1 cellular context compared by ENCODE assay signal in the genomic region with DNA sequence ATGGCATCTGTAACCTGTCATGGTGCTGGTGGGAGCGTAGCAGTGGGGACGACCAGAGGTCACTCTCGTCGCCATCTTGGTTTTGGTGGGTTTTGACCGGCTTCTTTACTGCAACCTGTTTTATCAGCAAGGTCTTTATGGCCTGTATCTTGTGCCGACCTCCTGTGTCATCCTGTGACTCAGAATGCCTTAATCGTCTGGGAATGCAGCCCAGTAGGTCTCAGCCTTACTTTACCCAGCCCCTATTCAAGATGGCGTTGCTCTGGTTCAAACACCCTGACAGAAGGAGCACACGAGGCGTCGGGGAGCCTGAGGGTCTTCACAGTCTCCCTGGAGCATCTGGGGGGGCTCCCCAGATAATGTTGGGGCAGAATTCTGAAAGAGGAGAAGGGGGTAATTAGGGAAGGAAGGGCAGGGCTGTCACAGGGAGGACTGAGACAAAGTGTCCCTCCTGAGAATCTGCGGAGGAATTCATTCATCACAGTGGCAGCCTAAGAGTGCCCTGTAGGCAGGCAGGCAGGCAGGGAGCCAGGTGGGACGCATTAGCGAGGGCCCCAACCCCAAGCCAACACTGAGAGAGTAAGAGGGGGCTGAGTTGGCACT.
TF ChIP-seq lines count a peak whose summit lies in the region.

No MANE protein-coding gene starts in this region.

TF ChIP-seq in HCT116, 20 proteins besides CTCF, POLR2A, EP300 and RAD21 (continued from another document):
- TF ChIP-seq, protein P1, sequence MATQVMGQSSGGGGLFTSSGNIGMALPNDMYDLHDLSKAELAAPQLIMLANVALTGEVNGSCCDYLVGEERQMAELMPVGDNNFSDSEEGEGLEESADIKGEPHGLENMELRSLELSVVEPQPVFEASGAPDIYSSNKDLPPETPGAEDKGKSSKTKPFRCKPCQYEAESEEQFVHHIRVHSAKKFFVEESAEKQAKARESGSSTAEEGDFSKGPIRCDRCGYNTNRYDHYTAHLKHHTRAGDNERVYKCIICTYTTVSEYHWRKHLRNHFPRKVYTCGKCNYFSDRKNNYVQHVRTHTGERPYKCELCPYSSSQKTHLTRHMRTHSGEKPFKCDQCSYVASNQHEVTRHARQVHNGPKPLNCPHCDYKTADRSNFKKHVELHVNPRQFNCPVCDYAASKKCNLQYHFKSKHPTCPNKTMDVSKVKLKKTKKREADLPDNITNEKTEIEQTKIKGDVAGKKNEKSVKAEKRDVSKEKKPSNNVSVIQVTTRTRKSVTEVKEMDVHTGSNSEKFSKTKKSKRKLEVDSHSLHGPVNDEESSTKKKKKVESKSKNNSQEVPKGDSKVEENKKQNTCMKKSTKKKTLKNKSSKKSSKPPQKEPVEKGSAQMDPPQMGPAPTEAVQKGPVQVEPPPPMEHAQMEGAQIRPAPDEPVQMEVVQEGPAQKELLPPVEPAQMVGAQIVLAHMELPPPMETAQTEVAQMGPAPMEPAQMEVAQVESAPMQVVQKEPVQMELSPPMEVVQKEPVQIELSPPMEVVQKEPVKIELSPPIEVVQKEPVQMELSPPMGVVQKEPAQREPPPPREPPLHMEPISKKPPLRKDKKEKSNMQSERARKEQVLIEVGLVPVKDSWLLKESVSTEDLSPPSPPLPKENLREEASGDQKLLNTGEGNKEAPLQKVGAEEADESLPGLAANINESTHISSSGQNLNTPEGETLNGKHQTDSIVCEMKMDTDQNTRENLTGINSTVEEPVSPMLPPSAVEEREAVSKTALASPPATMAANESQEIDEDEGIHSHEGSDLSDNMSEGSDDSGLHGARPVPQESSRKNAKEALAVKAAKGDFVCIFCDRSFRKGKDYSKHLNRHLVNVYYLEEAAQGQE (IDR thresholded peaks at IDR 0.05; ENCODE audit: low read depth), result no peak
- TF ChIP-seq CEBPB (IDR thresholded peaks at IDR 0.05; ENCODE audit: low read depth), result no peak
- TF ChIP-seq, protein P2, sequence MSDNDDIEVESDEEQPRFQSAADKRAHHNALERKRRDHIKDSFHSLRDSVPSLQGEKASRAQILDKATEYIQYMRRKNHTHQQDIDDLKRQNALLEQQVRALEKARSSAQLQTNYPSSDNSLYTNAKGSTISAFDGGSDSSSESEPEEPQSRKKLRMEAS (IDR thresholded peaks at IDR 0.05), result peak; percentile 48; the same call in 1 of the 2 replicates
TF ChIP-seq in HCT116: peak in this region for 6.
